ENCODE assay signal across 26 cellular contexts in the genomic region with DNA sequence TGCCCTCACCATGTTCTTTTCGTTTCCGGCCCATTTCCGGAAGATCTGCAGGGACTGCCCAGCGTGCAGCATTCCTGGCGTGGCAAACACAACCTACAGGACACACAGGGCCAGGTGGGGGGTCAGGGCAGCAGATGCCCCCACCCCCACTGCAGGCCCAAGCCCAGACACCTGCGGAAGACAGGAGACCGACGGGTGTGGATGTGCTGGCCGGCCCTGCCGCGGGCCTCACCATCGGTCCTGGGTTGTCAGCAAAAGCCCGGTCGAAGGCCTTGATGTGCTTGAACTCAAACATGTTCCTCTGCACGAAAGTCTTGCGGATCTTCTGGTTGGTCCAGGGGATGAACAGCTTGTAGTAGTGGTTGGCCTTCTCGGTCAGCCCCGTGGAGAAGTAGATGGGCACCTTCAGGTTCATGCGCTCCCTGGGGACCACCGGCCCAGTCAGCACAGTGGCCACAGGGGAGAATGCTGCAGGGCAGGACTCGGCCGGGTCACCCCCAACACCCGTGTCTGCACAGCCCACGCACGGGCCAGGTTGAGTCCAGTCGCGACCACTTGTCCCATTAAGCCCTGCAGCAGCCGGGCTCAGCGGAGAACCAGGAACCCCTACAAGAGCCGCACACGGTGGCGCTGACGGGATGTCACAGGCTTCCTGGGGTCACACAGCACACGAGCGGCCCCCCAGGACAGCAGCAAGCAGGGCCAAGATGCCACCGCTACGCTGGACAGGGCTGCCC. TPM values are rescaled to one million over a fixed set of nuclear protein-coding genes. Genes with fewer than 3 reads are reported as not detected.
"Had no signal": no experiment of that assay in that cellular context is flagged by ENCODE, and none has a peak within 500 bp of the region (broad histone marks: within the 10 kb centered on the region; RNA-seq: fewer than 3 reads in every experiment).

No MANE protein-coding gene starts in this region.

- DNase-seq: activated CD4-positive, alpha-beta T cell treated with anti-CD3 and anti-CD28 coated beads for 4 hours; activated CD4-positive, alpha-beta T cell treated with anti-CD3 and anti-CD28 coated beads, Interleukin-2, amount 50 U/mL, for 4 hours; activated naive CD4-positive, alpha-beta T cell; activated T-cell treated with anti-CD3 and anti-CD28 coated beads for 4 hours; activated T-cell treated with anti-CD3 and anti-CD28 coated beads, Interleukin-2, amount 50 U/mL, for 72 hours; anterior cingulate cortex; body of pancreas; dermis blood vessel endothelial cell; effector CD4-positive, alpha-beta T cell; gastrocnemius medialis; islet precursor cell; left ventricle myocardium inferior; mucosa of descending colon; pancreas; psoas muscle; stimulated activated CD4-positive, alpha-beta T cell treated with anti-CD3 and anti-CD28 coated beads, Interleukin-15, amount 100 ng/mL, for 24 hours; stimulated activated CD4-positive, alpha-beta T cell treated with anti-CD3 and anti-CD28 coated beads, Interleukin-2, amount 100 ng/mL, for 24 hours; stimulated activated naive CD4-positive, alpha-beta T cell; trophoblast cell had no signal

- ATAC-seq: activated T-cell treated with anti-CD3 and anti-CD28 coated beads, Interleukin-2, amount 50 U/mL, for 72 hours; body of pancreas; gastrocnemius medialis; mucosa of descending colon; pancreas; psoas muscle had no signal

- H3K4me2 ChIP-seq: hepatocyte, smooth muscle cell had no signal

- H3K27me3 ChIP-seq: body of pancreas, gastrocnemius medialis, hepatocyte, pancreas had no signal

- FAIRE-seq: colon, endometrium, pancreas, urothelium cell line had no signal

- H2AFZ ChIP-seq: hepatocyte had no signal

- H3K4me3 ChIP-seq: body of pancreas, gastrocnemius medialis, hepatocyte, left ventricle myocardium inferior, mucosa of descending colon, pancreas, psoas muscle, smooth muscle cell, thoracic aorta had no signal

- H3K9me3 ChIP-seq: body of pancreas, gastrocnemius medialis, left ventricle myocardium inferior, mucosa of descending colon, pancreas, psoas muscle, thoracic aorta had no signal

- H3K27ac ChIP-seq: body of pancreas, hepatocyte, left ventricle myocardium inferior, pancreas, psoas muscle, thoracic aorta had no signal

RNA-seq across cellular contexts. Expression of a gene that starts 17.4 kb away (rescaled TPM):
- total RNA-seq: epithelial cell of proximal tubule had no signal
